ENCODE assay signal across 11 cellular contexts in genomic region chr4:39609454-39609911, GRCh38. TPM values are rescaled to one million over a fixed set of nuclear protein-coding genes. Genes with fewer than 3 reads are reported as not detected.
DNase-seq lines count a peak whose midpoint lies in the region; ATAC-seq and TF ChIP-seq lines count a peak whose summit lies in the region.
"Had no signal": no experiment of that assay in that cellular context is flagged by ENCODE, and none has a peak within 500 bp of the region (broad histone marks: within the 10 kb centered on the region; RNA-seq: fewer than 3 reads in every experiment).

No MANE protein-coding gene starts in this region.

- BruUV-seq in Calu3 (replicated peaks; lab: Mats Ljungman, UMichigan) = no TSS peak

- H3K27ac Mint-ChIP-seq in Calu3 (ENCODE audit: unreplicated experiment) = peak overlapping the region; percentile 77
- H3K27ac Mint-ChIP-seq in activated T-helper 17 cell treated with anti-CD3 and anti-CD28 coated beads, Interleukin-2, amount 50 U/mL, for 72 hours = no peak overlapping the region

- H3K4me1 Mint-ChIP-seq in Calu3 (ENCODE audit: low read depth, unreplicated experiment) = peaks cover 22% of the 10 kb centered on the region
- H3K4me1 Mint-ChIP-seq in activated T-helper 17 cell treated with anti-CD3 and anti-CD28 coated beads, Interleukin-2, amount 50 U/mL, for 72 hours = no peaks in the 10 kb centered on the region

- DNase-seq in Calu3 = no peak
- no peak for DNase-seq in NCI-H748 treated with DMSO at 0.1 percent for 48 hours (lab: John Stamatoyannopoulos, UW)
- no peak for DNase-seq in NCI-H1417 treated with DMSO at 0.1 percent for 48 hours (lab: John Stamatoyannopoulos, UW)
- DNase-seq in DMS153 (lab: John Stamatoyannopoulos, UW) = no peak
- no peak for DNase-seq in omental fat pad (ENCODE audit: low spot score)
- DNase-seq: activated gamma-delta T cell, DMS53, NCI-H2029 treated with DMSO at 0.1 percent for 48 hours had no signal

- no peaks in the 10 kb centered on the region for H3K36me3 Mint-ChIP-seq in Calu3 (ENCODE audit: insufficient read depth, unreplicated experiment)
- peaks cover 5% of the 10 kb centered on the region for H3K36me3 Mint-ChIP-seq in activated T-helper 17 cell treated with anti-CD3 and anti-CD28 coated beads, Interleukin-2, amount 50 U/mL, for 72 hours (ENCODE audit: low read depth)

- peak; percentile 92 for ATAC-seq in GM19455 (IDR thresholded peaks at IDR 0.05; ENCODE audit: unreplicated experiment)
- ATAC-seq in HG03139 (IDR thresholded peaks at IDR 0.05; ENCODE audit: unreplicated experiment) = peak; percentile 84
- ATAC-seq in activated T-helper 17 cell treated with anti-CD3 and anti-CD28 coated beads, Interleukin-2, amount 50 U/mL, for 72 hours (replicated peaks) = peak; percentile 61
- ATAC-seq in omental fat pad (ENCODE audit: low FRiP score) = no peak

- TF ChIP-seq CTCF in Calu3 (IDR thresholded peaks at IDR 0.05; ENCODE audit: unreplicated experiment) = no peak
- TF ChIP-seq CTCF in omental fat pad (IDR thresholded peaks at IDR 0.05) = no peak

- H3K9me3 Mint-ChIP-seq in Calu3 (ENCODE audit: low read depth, unreplicated experiment) = no peaks in the 10 kb centered on the region
- H3K9me3 Mint-ChIP-seq in activated T-helper 17 cell treated with anti-CD3 and anti-CD28 coated beads, Interleukin-2, amount 50 U/mL, for 72 hours = no peaks in the 10 kb centered on the region

- peak overlapping the region; percentile 6 for H3K4me3 Mint-ChIP-seq in Calu3 (ENCODE audit: low read depth, unreplicated experiment)
- no peak overlapping the region for H3K4me3 Mint-ChIP-seq in activated T-helper 17 cell treated with anti-CD3 and anti-CD28 coated beads, Interleukin-2, amount 50 U/mL, for 72 hours

- H3K27me3 Mint-ChIP-seq in Calu3 (ENCODE audit: unreplicated experiment) = no peaks in the 10 kb centered on the region
- H3K27me3 Mint-ChIP-seq in activated T-helper 17 cell treated with anti-CD3 and anti-CD28 coated beads, Interleukin-2, amount 50 U/mL, for 72 hours = no peaks in the 10 kb centered on the region

- intact Hi-C loops in Calu3 (cut with micrococcal nuclease; ENCODE audit: unreplicated experiment) = no loop called here

- CTCF ChIA-PET in Calu3 (lab: Charles Lee) = no interaction called here

RNA-seq across cellular contexts. Expression of gene SMIM14, which starts 29.2 kb away (rescaled TPM):
- total RNA-seq in Calu3 (2022) (19.5 and 22.2 TPM in 2 replicates), omental fat pad (10 to 100 TPM; 24.6 to 69.4 (median 35.2) TPM)
- total RNA-seq in activated T-helper 17 cell treated with anti-CD3 and anti-CD28 coated beads, Interleukin-2, amount 50 U/mL, for 72 hours = 1 to 10 TPM; 2.6 to 2.9 TPM
